23 cellular contexts compared by ENCODE assay signal in the genomic region with DNA sequence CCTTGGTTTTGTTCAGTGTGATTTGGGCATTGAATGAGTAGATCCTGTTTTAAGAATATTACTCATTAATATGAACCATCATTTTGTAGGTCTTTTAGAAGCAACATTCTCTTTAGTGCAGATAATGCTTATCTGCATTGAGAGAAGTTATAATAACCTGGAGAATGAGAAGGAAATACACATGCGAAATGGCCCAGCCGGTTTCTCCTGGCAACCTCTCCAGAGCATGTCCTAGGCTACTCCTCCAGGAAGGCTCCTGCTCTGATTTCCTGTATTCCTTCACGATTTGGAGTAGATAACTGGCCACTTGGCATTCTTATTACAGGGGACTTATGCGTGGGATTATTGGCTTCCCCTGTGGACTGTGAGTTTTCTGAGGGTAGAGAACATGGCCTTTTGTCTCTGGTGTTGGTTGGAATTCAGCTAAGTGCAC. TPM values are rescaled to one million over a fixed set of nuclear protein-coding genes. Genes with fewer than 3 reads are reported as not detected.
A peak's percentile ranks its signal among the peaks of the same experiment; 100 is the strongest.
DNase-seq lines count a peak whose midpoint lies in the region; ATAC-seq and TF ChIP-seq lines count a peak whose summit lies in the region.
"Had no signal": no experiment of that assay in that cellular context is flagged by ENCODE, and none has a peak within 500 bp of the region (broad histone marks: within the 10 kb centered on the region; RNA-seq: fewer than 3 reads in every experiment).

No MANE protein-coding gene starts in this region.

- no peak for ATAC-seq in lower lobe of right lung
- no peak for ATAC-seq in GM19455 (IDR thresholded peaks at IDR 0.05; ENCODE audit: unreplicated experiment)
- ATAC-seq: A549, GM23338, Panc1, SK-N-SH treated with all-trans-retinoic acid at 6 μM for 48 hours had no signal

- no peak for DNase-seq in SK-N-MC (ENCODE audit: low read depth, low spot score)
- peak; percentile 59 for DNase-seq in dermis blood vessel endothelial cell
- DNase-seq in lower lobe of right lung, result no peak
- no peak for DNase-seq in UCSD-AML1 (lab: John Stamatoyannopoulos, UW; ENCODE audit: unreplicated experiment)
- DNase-seq in amniotic stem cell (lab: John Stamatoyannopoulos, UW), result no peak
- DNase-seq: CD4-positive, CD25-positive, alpha-beta regulatory T cell; COR-L47; DMS 273 treated with DMSO at 0.1 percent for 48 hours; DMS79 treated with DMSO at 0.1 percent for 48 hours; HCEC 1CT; IMR-90; NCI-H1105; NCI-H2029 treated with DMSO at 0.1 percent for 48 hours; NCI-H524; NCI-H774; NK-92 treated with Interleukin-12 subunit alpha and Interleukin-12 subunit beta, amount 100 ng/mL, for 24 hours; SIG-M5 had no signal

- 0 out of 2 replicates have a peak, but pooled peaks cover 7% of the 10 kb centered on the region for H3K9me3 ChIP-seq in SK-N-MC (ENCODE audit: low read depth, low read length)
- no peaks in the 10 kb centered on the region for H3K9me3 ChIP-seq in lower lobe of right lung
- no peaks in the 10 kb centered on the region for H3K9me3 ChIP-seq in stomach smooth muscle (ENCODE audit: control insufficient read depth in 2 of 2, low read length in 2 of 2)
- H3K9me3 ChIP-seq: A549 had no signal

- H3K27ac ChIP-seq in SK-N-MC (peak overlapping the region; percentile 93), lower lobe of right lung (peak overlapping the region; percentile 51), stomach smooth muscle (ENCODE audit: low read length) (peak overlapping the region; percentile 55)
- H3K27ac ChIP-seq: A549 had no signal

- H3K9ac ChIP-seq in SK-N-MC (ENCODE audit: insufficient read length) (no peak overlapping the region), stomach smooth muscle (ENCODE audit: low read length in 2 of 2) (peak overlapping the region in 1 of 2 donors; percentile 12)

- intact Hi-C loops in lower lobe of right lung (cut with DNase I), result no loop called here

- H3K27me3 ChIP-seq in lower lobe of right lung (ENCODE audit: low read depth), result no peaks in the 10 kb centered on the region
- no peaks in the 10 kb centered on the region for H3K27me3 ChIP-seq in stomach smooth muscle (ENCODE audit: control insufficient read depth in 1 of 2, insufficient read depth in 2 of 2, low read length in 2 of 2)

- H3K4me1 ChIP-seq in lower lobe of right lung (peaks cover 61% of the 10 kb centered on the region), stomach smooth muscle (ENCODE audit: control insufficient read depth, insufficient read depth, low read length) (peaks cover 44% of the 10 kb centered on the region)

- peak overlapping the region; percentile 74 for H3K4me3 ChIP-seq in SK-N-MC
- H3K4me3 ChIP-seq in lower lobe of right lung, result no peak overlapping the region
- H3K4me3 ChIP-seq in stomach smooth muscle (ENCODE audit: low read length in 2 of 2), result peak overlapping the region; percentile 15 to 41
- H3K4me3 ChIP-seq: A549, GM23338 had no signal

- H3K36me3 ChIP-seq in SK-N-MC (ENCODE audit: insufficient read depth, low read length) (peaks cover 48% of the 10 kb centered on the region), lower lobe of right lung (peaks cover 19% of the 10 kb centered on the region), stomach smooth muscle (ENCODE audit: control insufficient read depth in 2 of 2, insufficient read depth in 2 of 2, low read length in 2 of 2) (peaks cover 0 to 2% of the 10 kb centered on the region in 2 donors)

- no peak for TF ChIP-seq CTCF in lower lobe of right lung (IDR thresholded peaks at IDR 0.05)

RNA-seq across cellular contexts. Expression of a gene that starts 12.6 kb away (rescaled TPM):
- total RNA-seq in dermis blood vessel endothelial cell, result 51.6 and 55.0 TPM in 2 replicates
- total RNA-seq in lower lobe of right lung, result 196 TPM
